Comparison of ENCODE assay signal across 21 cellular contexts in the genomic region with DNA sequence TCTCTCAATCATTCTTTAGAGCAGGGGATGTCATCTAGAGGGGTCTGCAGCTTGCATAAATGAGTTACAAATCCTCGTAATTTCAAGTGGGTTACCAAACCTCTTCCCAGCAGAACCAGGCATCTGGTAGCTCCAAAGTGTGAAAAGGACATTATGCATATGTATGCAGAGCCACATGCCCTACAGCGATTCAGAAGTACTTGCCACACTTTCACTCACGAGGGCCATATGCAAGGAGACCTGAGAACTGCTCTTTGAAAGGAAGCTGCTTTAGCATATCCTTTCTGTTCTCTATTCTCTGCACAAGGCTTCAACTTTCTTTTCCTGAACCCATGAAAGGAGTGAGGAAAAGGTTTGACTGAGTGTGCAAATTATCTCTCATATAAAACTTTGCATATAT.
"Had no signal": no experiment of that assay in that cellular context is flagged by ENCODE, and none has a peak within 500 bp of the region (broad histone marks: within the 10 kb centered on the region; RNA-seq: fewer than 3 reads in every experiment).

No MANE protein-coding gene starts in this region.

- H3K4me3 Mint-ChIP-seq: activated CD4-positive, alpha-beta T cell treated with anti-CD3 and anti-CD28 coated beads, Interleukin-2, amount 10 ng/mL, durations not matched to agents 7 days and 5 days; activated CD8-positive, alpha-beta T cell treated with anti-CD3 and anti-CD28 coated beads, Interleukin-2, amount 10 ng/mL, durations not matched to agents 7 days and 5 days; activated naive CD4-positive, alpha-beta T cell treated with anti-CD3 and anti-CD28 coated beads, Interleukin-2, amount 10 ng/mL, durations not matched to agents 7 days and 5 days; activated naive CD8-positive, alpha-beta T cell treated with anti-CD3 and anti-CD28 coated beads, Interleukin-2, amount 50 U/mL, for 24 hours; activated T-cell treated with anti-CD3 and anti-CD28 coated beads, Interleukin-2, amount 50 U/mL, for 4 hours; central memory CD8-positive, alpha-beta T cell; immature natural killer cell; neural progenitor cell; stimulated activated naive CD8-positive, alpha-beta T cell treated with anti-CD3 and anti-CD28 coated beads, Interleukin-15, Interleukin-2, amounts not matched to agents 100 ng/mL and 50 ng/mL, for 24 hours had no signal

- H2AFZ ChIP-seq: neural progenitor cell had no signal

- H3K27me3 ChIP-seq: brain microvascular endothelial cell, gastrocnemius medialis, neural progenitor cell, suprapubic skin, transverse colon, uterus had no signal

- DNase-seq: activated CD4-positive, alpha-beta T cell treated with anti-CD3 and anti-CD28 coated beads, Interleukin-2, amount 10 ng/mL, durations not matched to agents 7 days and 5 days; activated CD8-positive, alpha-beta T cell treated with anti-CD3 and anti-CD28 coated beads, Interleukin-2, amount 10 ng/mL, durations not matched to agents 7 days and 5 days; activated naive CD4-positive, alpha-beta T cell treated with anti-CD3 and anti-CD28 coated beads, Interleukin-2, amount 10 ng/mL, durations not matched to agents 7 days and 5 days; activated naive CD8-positive, alpha-beta T cell treated with anti-CD3 and anti-CD28 coated beads, Interleukin-2, amount 50 U/mL, for 24 hours; activated T-cell treated with anti-CD3 and anti-CD28 coated beads, Interleukin-2, amount 50 U/mL, for 4 hours; brain microvascular endothelial cell; gastrocnemius medialis; heart left ventricle; immature natural killer cell; kidney glomerular epithelial cell; left ventricle myocardium superior; right cardiac atrium; T1000; transverse colon; uterus had no signal

- H3K27ac ChIP-seq: brain microvascular endothelial cell, coronary artery, gastrocnemius medialis, heart left ventricle, neural progenitor cell, prostate gland, suprapubic skin, transverse colon, uterus had no signal

- H3K9me3 Mint-ChIP-seq: activated CD4-positive, alpha-beta T cell treated with anti-CD3 and anti-CD28 coated beads, Interleukin-2, amount 10 ng/mL, durations not matched to agents 7 days and 5 days; activated naive CD4-positive, alpha-beta T cell treated with anti-CD3 and anti-CD28 coated beads, Interleukin-2, amount 10 ng/mL, durations not matched to agents 7 days and 5 days; activated naive CD8-positive, alpha-beta T cell treated with anti-CD3 and anti-CD28 coated beads, Interleukin-2, amount 50 U/mL, for 24 hours; activated T-cell treated with anti-CD3 and anti-CD28 coated beads, Interleukin-2, amount 50 U/mL, for 4 hours; neural progenitor cell; stimulated activated naive CD8-positive, alpha-beta T cell treated with anti-CD3 and anti-CD28 coated beads, Interleukin-15, Interleukin-2, amounts not matched to agents 100 ng/mL and 50 ng/mL, for 24 hours had no signal

- H3K4me2 ChIP-seq: neural progenitor cell had no signal

- H3K9me3 ChIP-seq: gastrocnemius medialis, heart left ventricle, prostate gland, suprapubic skin, transverse colon, uterus had no signal

- H3K36me3 Mint-ChIP-seq: activated naive CD4-positive, alpha-beta T cell treated with anti-CD3 and anti-CD28 coated beads, Interleukin-2, amount 10 ng/mL, durations not matched to agents 7 days and 5 days; immature natural killer cell; neural progenitor cell had no signal

- H3K4me3 ChIP-seq: coronary artery, gastrocnemius medialis, heart left ventricle, neural progenitor cell, prostate gland, suprapubic skin, transverse colon, uterus had no signal

- H3K27me3 Mint-ChIP-seq: activated CD4-positive, alpha-beta T cell treated with anti-CD3 and anti-CD28 coated beads, Interleukin-2, amount 10 ng/mL, durations not matched to agents 7 days and 5 days; activated naive CD4-positive, alpha-beta T cell treated with anti-CD3 and anti-CD28 coated beads, Interleukin-2, amount 10 ng/mL, durations not matched to agents 7 days and 5 days; activated naive CD8-positive, alpha-beta T cell treated with anti-CD3 and anti-CD28 coated beads, Interleukin-2, amount 50 U/mL, for 24 hours; central memory CD8-positive, alpha-beta T cell; stimulated activated naive CD8-positive, alpha-beta T cell treated with anti-CD3 and anti-CD28 coated beads, Interleukin-15, Interleukin-2, amounts not matched to agents 100 ng/mL and 50 ng/mL, for 24 hours had no signal

- H3K36me3 ChIP-seq: brain microvascular endothelial cell, gastrocnemius medialis, heart left ventricle, neural progenitor cell, prostate gland, suprapubic skin, transverse colon, uterus had no signal

- H3K9ac ChIP-seq: neural progenitor cell had no signal

- H3K27ac Mint-ChIP-seq: activated CD4-positive, alpha-beta T cell treated with anti-CD3 and anti-CD28 coated beads, Interleukin-2, amount 10 ng/mL, durations not matched to agents 7 days and 5 days; activated CD8-positive, alpha-beta T cell treated with anti-CD3 and anti-CD28 coated beads, Interleukin-2, amount 10 ng/mL, durations not matched to agents 7 days and 5 days; activated naive CD4-positive, alpha-beta T cell treated with anti-CD3 and anti-CD28 coated beads, Interleukin-2, amount 10 ng/mL, durations not matched to agents 7 days and 5 days; activated naive CD8-positive, alpha-beta T cell treated with anti-CD3 and anti-CD28 coated beads, Interleukin-2, amount 50 U/mL, for 24 hours; immature natural killer cell; neural progenitor cell; stimulated activated naive CD8-positive, alpha-beta T cell treated with anti-CD3 and anti-CD28 coated beads, Interleukin-15, Interleukin-2, amounts not matched to agents 100 ng/mL and 50 ng/mL, for 24 hours had no signal

- H3K4me1 Mint-ChIP-seq: activated CD4-positive, alpha-beta T cell treated with anti-CD3 and anti-CD28 coated beads, Interleukin-2, amount 10 ng/mL, durations not matched to agents 7 days and 5 days; activated naive CD4-positive, alpha-beta T cell treated with anti-CD3 and anti-CD28 coated beads, Interleukin-2, amount 10 ng/mL, durations not matched to agents 7 days and 5 days; activated naive CD8-positive, alpha-beta T cell treated with anti-CD3 and anti-CD28 coated beads, Interleukin-2, amount 50 U/mL, for 24 hours; central memory CD8-positive, alpha-beta T cell; immature natural killer cell had no signal

- H3K4me1 ChIP-seq: prostate gland, suprapubic skin, transverse colon, uterus had no signal
